Comparison of ENCODE assay signal across 16 cellular contexts in the genomic region with DNA sequence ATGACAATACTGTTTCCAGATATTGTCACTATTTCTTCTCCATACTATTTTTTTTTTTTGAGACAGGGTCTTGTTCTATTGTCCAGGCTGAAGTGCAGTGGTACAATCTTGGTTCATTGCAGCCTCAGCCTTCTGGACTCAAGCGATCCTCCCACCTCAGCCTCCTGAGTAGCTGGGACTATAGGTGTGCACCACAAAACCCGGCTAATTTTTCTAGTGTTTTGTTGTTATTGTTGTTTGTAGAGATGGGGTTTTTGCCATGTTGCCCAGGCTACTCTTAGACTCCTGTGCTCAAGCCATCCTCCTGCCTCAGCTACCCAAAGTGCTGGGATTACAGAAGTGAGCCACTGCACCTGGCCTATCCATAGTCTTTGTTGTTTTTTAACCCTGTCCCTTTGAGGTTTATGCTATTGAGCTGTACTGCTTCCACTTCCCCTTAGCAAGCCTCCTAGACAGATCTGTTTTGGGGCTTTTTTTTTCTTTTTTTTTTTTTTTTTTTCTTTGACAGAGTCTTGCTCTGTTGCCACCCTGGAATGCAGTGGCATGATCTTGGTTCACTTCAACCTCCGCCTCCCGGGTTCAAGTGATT. TPM values are rescaled to one million over a fixed set of nuclear protein-coding genes. Genes with fewer than 3 reads are reported as not detected.
DNase-seq lines count a peak whose midpoint lies in the region; ATAC-seq and TF ChIP-seq lines count a peak whose summit lies in the region.
"Had no signal": no experiment of that assay in that cellular context is flagged by ENCODE, and none has a peak within 500 bp of the region (broad histone marks: within the 10 kb centered on the region; RNA-seq: fewer than 3 reads in every experiment).

No MANE protein-coding gene starts in this region.

- peak overlapping the region; percentile 1 for H3K27ac ChIP-seq in A673 (ENCODE audit: low read depth, low read length, poor library complexity, severe bottlenecking)
- H3K27ac ChIP-seq: upper lobe of left lung had no signal

- H3K36me3 Mint-ChIP-seq in activated T-helper 1 cell treated with anti-CD3 and anti-CD28 coated beads, Interleukin-12 subunit alpha, Interleukin-12 subunit beta, Interleukin-2, Interleukin-4 antibody, amounts not matched to agents 30 ng/mL and 10 ng/mL and 1 ng/mL, durations not matched to agents 14 hours and 24 hours and 36 hours (ENCODE audit: low read depth), result no peaks in the 10 kb centered on the region
- H3K36me3 Mint-ChIP-seq: activated naive CD4-positive, alpha-beta T cell treated with anti-CD3 and anti-CD28 coated beads, Interleukin-2, amount 50 U/mL, for 72 hours had no signal

- H3K36me3 ChIP-seq in A673 (ENCODE audit: insufficient read depth, low read length, poor library complexity, severe bottlenecking), result no peaks in the 10 kb centered on the region
- H3K36me3 ChIP-seq: upper lobe of left lung had no signal

- H3K27me3 Mint-ChIP-seq in activated T-helper 1 cell treated with anti-CD3 and anti-CD28 coated beads, Interleukin-12 subunit alpha, Interleukin-12 subunit beta, Interleukin-2, Interleukin-4 antibody, amounts not matched to agents 30 ng/mL and 10 ng/mL and 1 ng/mL, durations not matched to agents 14 hours and 24 hours and 36 hours (ENCODE audit: insufficient read depth), result no peaks in the 10 kb centered on the region

- H3K9me3 Mint-ChIP-seq in activated T-helper 1 cell treated with anti-CD3 and anti-CD28 coated beads, Interleukin-12 subunit alpha, Interleukin-12 subunit beta, Interleukin-2, Interleukin-4 antibody, amounts not matched to agents 30 ng/mL and 10 ng/mL and 1 ng/mL, durations not matched to agents 14 hours and 24 hours and 36 hours, result no peaks in the 10 kb centered on the region
- H3K9me3 Mint-ChIP-seq: activated naive CD4-positive, alpha-beta T cell treated with anti-CD3 and anti-CD28 coated beads, Interleukin-2, amount 50 U/mL, for 72 hours had no signal

- no peak overlapping the region for H3K4me3 ChIP-seq in A673 (ENCODE audit: low read depth, low read length, poor library complexity, severe bottlenecking)
- H3K4me3 ChIP-seq: upper lobe of left lung had no signal

- no peak for TF ChIP-seq CTCF in A673 (conservative IDR thresholded peaks at IDR 0.05; ENCODE audit: low read depth, low read length)
- TF ChIP-seq CTCF in GM10248 (IDR thresholded peaks at IDR 0.05; ENCODE audit: control extremely low read depth, extremely low read depth, low read depth, missing control alignments), result no peak

- no peak overlapping the region for H3K4me3 Mint-ChIP-seq in activated T-helper 1 cell treated with anti-CD3 and anti-CD28 coated beads, Interleukin-12 subunit alpha, Interleukin-12 subunit beta, Interleukin-2, Interleukin-4 antibody, amounts not matched to agents 30 ng/mL and 10 ng/mL and 1 ng/mL, durations not matched to agents 14 hours and 24 hours and 36 hours

- H3K27ac Mint-ChIP-seq in activated T-helper 1 cell treated with anti-CD3 and anti-CD28 coated beads, Interleukin-12 subunit alpha, Interleukin-12 subunit beta, Interleukin-2, Interleukin-4 antibody, amounts not matched to agents 30 ng/mL and 10 ng/mL and 1 ng/mL, durations not matched to agents 14 hours and 24 hours and 36 hours, result peak overlapping the region; percentile 67

- BruUV-seq in A673 (replicated peaks; lab: Mats Ljungman, UMichigan), result no TSS peak

- DNase-seq in A673 (ENCODE audit: low spot score) (no peak), GM10248 (ENCODE audit: extremely low spot score) (peak; percentile 55), hepatic stellate cell (ENCODE audit: low spot score) (no peak), G401 (ENCODE audit: low spot score) (no peak)
- DNase-seq in activated T-helper 1 cell treated with anti-CD3 and anti-CD28 coated beads, Interleukin-12 subunit alpha, Interleukin-12 subunit beta, Interleukin-2, Interleukin-4 antibody, amounts not matched to agents 30 ng/mL and 10 ng/mL and 1 ng/mL, durations not matched to agents 14 hours and 24 hours and 36 hours (ENCODE audit: low spot score), result no peak
- DNase-seq in activated CD8-positive, alpha-beta memory T cell treated with anti-CD3 and anti-CD28 coated beads, Interleukin-2, amount 50 U/mL, for 4 hours, result no peak
- DNase-seq in stimulated activated CD4-positive, alpha-beta T cell treated with anti-CD3 and anti-CD28 coated beads, Interleukin-2, amount 100 ng/mL, for 48 hours, result no peak
- DNase-seq: activated CD8-positive, alpha-beta memory T cell treated with anti-CD3 and anti-CD28 coated beads for 24 hours; foreskin melanocyte; NCI-H1092; NCI-H2227 treated with DMSO at 0.1 percent for 48 hours; T1000; upper lobe of left lung had no signal

- no peaks in the 10 kb centered on the region for H3K4me1 Mint-ChIP-seq in activated T-helper 1 cell treated with anti-CD3 and anti-CD28 coated beads, Interleukin-12 subunit alpha, Interleukin-12 subunit beta, Interleukin-2, Interleukin-4 antibody, amounts not matched to agents 30 ng/mL and 10 ng/mL and 1 ng/mL, durations not matched to agents 14 hours and 24 hours and 36 hours (ENCODE audit: low read depth)

- intact Hi-C loops in A673 (cut with micrococcal nuclease; ENCODE audit: unreplicated experiment), result loop anchor here (2.0 kb wide), 1 partner anchor 27 kb away; a partner anchor contains a TSS
- intact Hi-C loops in activated T-helper 1 cell treated with anti-CD3 and anti-CD28 coated beads, Interleukin-12 subunit alpha, Interleukin-12 subunit beta, Interleukin-2, Interleukin-4 antibody, amounts not matched to agents 30 ng/mL and 10 ng/mL and 1 ng/mL, durations not matched to agents 14 hours and 24 hours and 36 hours (cut with micrococcal nuclease), result no loop called here

- H3K4me1 ChIP-seq in A673 (ENCODE audit: insufficient read depth, low read length, poor library complexity, severe bottlenecking), result peaks cover 4% of the 10 kb centered on the region
- H3K4me1 ChIP-seq: upper lobe of left lung had no signal

- in situ Hi-C loops in G401 (cut with HindIII; ENCODE audit: low sequenced_read_pairs), result no loop called here

- CTCF ChIA-PET in A673 (lab: Charles Lee), result interaction anchor here (0.7 kb wide), 1 partner anchor 42 kb away, joined by 11 read pairs; no protein-coding TSS in a partner anchor
- CTCF ChIA-PET in GM10248 (lab: Yijun Ruan, JAX), result interaction anchor here (0.7 to 3.0 kb wide), 4 partner anchors 8 to 193 kb away, joined by 3 to 24 read pairs (median 3); a partner anchor contains a TSS

- H3K27me3 ChIP-seq in A673 (replicated peaks; ENCODE audit: insufficient read depth, low read depth, low read length, poor library complexity), result no peaks in the 10 kb centered on the region
- H3K27me3 ChIP-seq: upper lobe of left lung had no signal

- POLR2A ChIA-PET in A673 (lab: Charles Lee; ENCODE audit: low non-redundant PET) (no interaction called here), GM10248 (lab: Yijun Ruan, JAX) (interaction anchor here (0.8 kb wide), 1 partner anchor 27 kb away, joined by 4 read pairs; no protein-coding TSS in a partner anchor)

- ATAC-seq in HG03108 (IDR thresholded peaks at IDR 0.05; ENCODE audit: unreplicated experiment), result peak; percentile 56

- H3K9me3 ChIP-seq in A673 (ENCODE audit: low read depth, low read length, poor library complexity, severe bottlenecking), result no peaks in the 10 kb centered on the region
- H3K9me3 ChIP-seq: upper lobe of left lung had no signal

RNA-seq across cellular contexts. Expression of a gene that starts 27.6 kb away (rescaled TPM):
- 17.8 and 21.7 TPM in 2 replicates for total RNA-seq in A673 (2021)
- 13.8 and 19.8 TPM in 2 replicates for total RNA-seq in activated T-helper 1 cell treated with anti-CD3 and anti-CD28 coated beads, Interleukin-12 subunit alpha, Interleukin-12 subunit beta, Interleukin-2, Interleukin-4 antibody, amounts not matched to agents 30 ng/mL and 10 ng/mL and 1 ng/mL, durations not matched to agents 14 hours and 24 hours and 36 hours
- total RNA-seq in G401 (2014; rRNA removed; shearing (Covaris generic)), result 13.8 and 21.7 TPM in 2 replicates

RNA-seq across cellular contexts. Expression of a gene that starts 54.5 kb away (rescaled TPM):
- total RNA-seq in A673 (2021), result not detected in 2 replicates
- not detected in 2 replicates for total RNA-seq in activated T-helper 1 cell treated with anti-CD3 and anti-CD28 coated beads, Interleukin-12 subunit alpha, Interleukin-12 subunit beta, Interleukin-2, Interleukin-4 antibody, amounts not matched to agents 30 ng/mL and 10 ng/mL and 1 ng/mL, durations not matched to agents 14 hours and 24 hours and 36 hours
- not detected in 2 replicates for total RNA-seq in G401 (2014; rRNA removed; shearing (Covaris generic))
- total RNA-seq: activated naive CD4-positive, alpha-beta T cell treated with anti-CD3 and anti-CD28 coated beads, Interleukin-2, amount 50 U/mL, for 72 hours; bronchial epithelial cell; upper lobe of left lung had no signal
